In genomic region chr2:127747621-127748020, GRCh38 we compare ENCODE assay signal across 18 cellular contexts. TPM values are rescaled to one million over a fixed set of nuclear protein-coding genes. Genes with fewer than 3 reads are reported as not detected.
DNase-seq lines count a peak whose midpoint lies in the region; ATAC-seq and TF ChIP-seq lines count a peak whose summit lies in the region.
"Had no signal": no experiment of that assay in that cellular context is flagged by ENCODE, and none has a peak within 500 bp of the region (broad histone marks: within the 10 kb centered on the region; RNA-seq: fewer than 3 reads in every experiment).

No MANE protein-coding gene starts in this region.

- H3K27me3 ChIP-seq in breast epithelium = no peaks in the 10 kb centered on the region
- H3K27me3 ChIP-seq: BLaER1 treated with 17β-estradiol and CSF1 and Interleukin-3, amounts not matched to agents 10 nM and 100 nM had no signal

- H3K9me3 Mint-ChIP-seq in MCF 10A (ENCODE audit: unreplicated experiment) = no peaks in the 10 kb centered on the region
- no peaks in the 10 kb centered on the region for H3K9me3 Mint-ChIP-seq in WTC11
- H3K9me3 Mint-ChIP-seq: CD4-positive, CD25-positive, alpha-beta regulatory T cell; H9 had no signal

- peaks cover 8% of the 10 kb centered on the region for H3K36me3 ChIP-seq in breast epithelium

- H3K27me3 Mint-ChIP-seq in MCF 10A (ENCODE audit: insufficient read depth, unreplicated experiment) = no peaks in the 10 kb centered on the region
- H3K27me3 Mint-ChIP-seq in WTC11 (ENCODE audit: low read depth) = no peaks in the 10 kb centered on the region
- H3K27me3 Mint-ChIP-seq: CD4-positive, CD25-positive, alpha-beta regulatory T cell had no signal

- H3K27ac Mint-ChIP-seq in MCF 10A (ENCODE audit: low read depth, unreplicated experiment) (peak overlapping the region; percentile 42), WTC11 (peak overlapping the region; percentile 19; the same call in 1 of the 2 replicates)
- H3K27ac Mint-ChIP-seq: H9 had no signal

- H3K4me1 Mint-ChIP-seq in MCF 10A (ENCODE audit: insufficient read depth, unreplicated experiment) (no peaks in the 10 kb centered on the region), WTC11 (no peaks in the 10 kb centered on the region)
- H3K4me1 Mint-ChIP-seq: H9 had no signal

- in situ Hi-C loops in G401 (cut with HindIII; ENCODE audit: low sequenced_read_pairs) = no loop called here

- peaks cover 52% of the 10 kb centered on the region for H3K36me3 Mint-ChIP-seq in MCF 10A (ENCODE audit: insufficient read depth, unreplicated experiment)
- H3K36me3 Mint-ChIP-seq in WTC11 = peaks cover 10% of the 10 kb centered on the region

- ATAC-seq in WTC11 = no peak

- H3K9me3 ChIP-seq in breast epithelium = no peaks in the 10 kb centered on the region
- H3K9me3 ChIP-seq: BLaER1 treated with 17β-estradiol and CSF1 and Interleukin-3, amounts not matched to agents 10 nM and 100 nM had no signal

- H3K4me3 Mint-ChIP-seq in MCF 10A (ENCODE audit: unreplicated experiment) (no peak overlapping the region), WTC11 (no peak overlapping the region)
- H3K4me3 Mint-ChIP-seq: CD4-positive, CD25-positive, alpha-beta regulatory T cell; H9 had no signal

- BruUV-seq in MCF 10A (replicated peaks; lab: Mats Ljungman, UMichigan) = no TSS peak

- POLR2A ChIA-PET in MCF 10A (lab: Yijun Ruan, JAX) = interaction anchor here (0.7 to 1.2 kb wide), 3 partner anchors 9 to 21 kb away, joined by 3 to 4 read pairs (median 3); no protein-coding TSS in a partner anchor
- POLR2A ChIA-PET in WTC11 (lab: Charles Lee) = interaction anchor here (0.5 to 0.6 kb wide), 2 partner anchors 9 to 288 kb away, joined by 3 read pairs; no protein-coding TSS in a partner anchor

- H3K4me1 ChIP-seq in breast epithelium = no peaks in the 10 kb centered on the region

- H3K27ac ChIP-seq in breast epithelium = no peak overlapping the region
- H3K27ac ChIP-seq: BLaER1 treated with 17β-estradiol and CSF1 and Interleukin-3, amounts not matched to agents 10 nM and 100 nM; HL-60 had no signal

- DNase-seq in MCF 10A (ENCODE audit: unreplicated experiment) (no peak), breast epithelium (ENCODE audit: low spot score in 2 of 2) (no peak), G401 (ENCODE audit: low spot score) (peak; percentile 33), WTC11 (ENCODE audit: low spot score) (no peak), retinal pigment epithelial cell (ENCODE audit: low read depth) (peak; percentile 90), DMS153 treated with DMSO at 0.1 percent for 48 hours (lab: John Stamatoyannopoulos, UW; ENCODE audit: unreplicated experiment) (no peak), HK-2 (ENCODE audit: unreplicated experiment) (no peak), NCI-H345 (lab: John Stamatoyannopoulos, UW) (no peak)
- DNase-seq: 8988T; ACHN; CD4-positive, CD25-positive, alpha-beta regulatory T cell; DMS153; GOT3; H9; IMR-90; KBM-7 had no signal

- CTCF ChIA-PET in MCF 10A (lab: Yijun Ruan, JAX) = interaction anchor here (0.9 kb wide), 1 partner anchor 11 kb away, joined by 4 read pairs; no protein-coding TSS in a partner anchor
- CTCF ChIA-PET in WTC11 (lab: Charles Lee) = interaction anchor here (0.5 to 1.3 kb wide), 2 partner anchors 156 to 181 kb away, joined by 3 read pairs; no protein-coding TSS in a partner anchor

- TF ChIP-seq POLR2A in breast epithelium (IDR thresholded peaks at IDR 0.05) = no peak

- H3K4me3 ChIP-seq in breast epithelium (no peak overlapping the region), retinal pigment epithelial cell (ENCODE audit: low read length) (no peak overlapping the region)
- H3K4me3 ChIP-seq: BLaER1 treated with 17β-estradiol and CSF1 and Interleukin-3, amounts not matched to agents 10 nM and 100 nM had no signal

- TF ChIP-seq CTCF in MCF 10A (IDR thresholded peaks at IDR 0.05; ENCODE audit: unreplicated experiment) (no peak), breast epithelium (IDR thresholded peaks at IDR 0.05) (no peak), WTC11 (IDR thresholded peaks at IDR 0.05) (no peak), retinal pigment epithelial cell (conservative IDR thresholded peaks at IDR 0.05; ENCODE audit: low read depth, low read length) (no peak)

- intact Hi-C loops in MCF 10A (cut with micrococcal nuclease) = no loop called here
- intact Hi-C loops in breast epithelium (cut with DNase I; ENCODE audit: low total_unique reads) = no loop called here

TF ChIP-seq in WTC11, 78 proteins besides CTCF, POLR2A, EP300 and RAD21:
- no peak for TF ChIP-seq ATF2 (CRISPR knock-in tag; IDR thresholded peaks at IDR 0.05; ENCODE audit: borderline replicate concordance, low read depth)
- no peak for TF ChIP-seq ZNF263 (CRISPR knock-in tag; IDR thresholded peaks at IDR 0.05; ENCODE audit: low read depth)
- TF ChIP-seq ZNF121 (CRISPR knock-in tag; IDR thresholded peaks at IDR 0.05) = no peak
- TF ChIP-seq TCF7 (CRISPR knock-in tag; IDR thresholded peaks at IDR 0.05; ENCODE audit: low read depth) = no peak
- TF ChIP-seq JAZF1 (CRISPR knock-in tag; IDR thresholded peaks at IDR 0.05) = no peak
- TF ChIP-seq FOXK1 (CRISPR knock-in tag; IDR thresholded peaks at IDR 0.05) = no peak
- no peak for TF ChIP-seq PRRX2 (CRISPR knock-in tag; IDR thresholded peaks at IDR 0.05)

RNA-seq across cellular contexts. Expression of gene SFT2D3, which starts 46.3 kb away (rescaled TPM):
- 3.6 and 4.1 TPM in 2 replicates for total RNA-seq in MCF 10A (2022)
- 10 to 100 TPM in 2 of 3 donors, 1 to 10 TPM in 1; 9.8 to 12.3 (median 10.9) TPM for total RNA-seq in breast epithelium
- total RNA-seq in G401 (2014; rRNA removed; shearing (Covaris generic)) = 11.7 and 13.0 TPM in 2 replicates
- 9.2 to 10.5 TPM (median 9.8 TPM) in 3 replicates for total RNA-seq in WTC11 (2021)

Comparison
In these comparisons a context has a peak if more than half of its experiments do, and no peak if none do; other contexts are left out.
1. DNase-seq: peak in G401 (single experiment) and retinal pigment epithelial cell (single experiment); none in MCF 10A (single experiment), breast epithelium (0 of 2), WTC11 (single experiment), DMS153 treated with DMSO at 0.1 percent for 48 hours (single experiment), HK-2 (single experiment) and NCI-H345 (single experiment).